ENCODE assay signal across 9 cellular contexts in the genomic region with DNA sequence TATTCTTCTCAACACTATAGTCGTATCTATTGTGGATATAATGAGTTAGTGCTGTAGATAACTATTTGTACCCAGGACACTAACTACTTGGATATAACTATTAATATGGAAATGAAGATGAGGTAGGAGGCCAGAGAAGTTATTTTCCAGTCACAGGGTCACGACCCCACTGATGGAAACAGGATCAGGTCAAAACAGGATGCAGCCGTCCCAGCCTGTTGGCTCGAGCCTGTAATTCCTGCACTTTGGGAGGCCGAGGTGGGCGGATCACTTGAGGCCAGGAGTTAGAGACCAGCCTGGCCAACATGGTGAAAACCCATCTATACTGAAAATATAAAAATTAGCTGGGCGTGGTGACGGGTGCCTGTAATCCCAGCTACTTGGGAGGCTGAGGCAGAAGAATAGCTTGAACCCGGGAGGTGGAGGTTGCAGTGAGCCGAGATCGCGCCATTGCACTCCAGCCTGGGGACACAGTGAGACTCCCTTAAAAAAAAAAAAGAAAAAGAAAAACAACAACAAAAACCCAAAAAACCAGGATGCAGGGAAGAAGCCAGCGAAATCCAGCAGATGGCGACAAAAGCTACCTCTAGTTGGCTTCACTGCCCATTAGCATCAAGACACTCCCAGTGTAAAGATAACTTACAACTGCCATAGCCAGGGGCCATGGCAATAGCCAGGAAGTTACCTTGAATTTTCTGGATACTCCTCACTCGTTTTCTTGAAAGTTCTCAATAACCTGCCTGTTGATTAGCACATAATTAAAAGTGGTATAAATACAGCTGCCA. TPM values are rescaled to one million over a fixed set of nuclear protein-coding genes. Genes with fewer than 3 reads are reported as not detected.
DNase-seq lines count a peak whose midpoint lies in the region; ATAC-seq and TF ChIP-seq lines count a peak whose summit lies in the region.
"Had no signal": no experiment of that assay in that cellular context is flagged by ENCODE, and none has a peak within 500 bp of the region (broad histone marks: within the 10 kb centered on the region; RNA-seq: fewer than 3 reads in every experiment).

No MANE protein-coding gene starts in this region.

- no peak overlapping the region for H3K27ac ChIP-seq in WERI-Rb-1
- H3K27ac ChIP-seq in left lung: no peak overlapping the region
- no peak overlapping the region for H3K27ac ChIP-seq in right atrium auricular region

- H3K4me1 ChIP-seq in left lung (no peaks in the 10 kb centered on the region), right atrium auricular region (no peaks in the 10 kb centered on the region)

- H3K27me3 ChIP-seq in WERI-Rb-1 (ENCODE audit: insufficient read depth, low read depth, severe bottlenecking) (no peaks in the 10 kb centered on the region), left lung (peaks cover 0 to 3% of the 10 kb centered on the region in 2 donors), right atrium auricular region (no peaks in the 10 kb centered on the region)

- peak; percentile 65 for ATAC-seq in left lung
- ATAC-seq in GM18873 (IDR thresholded peaks at IDR 0.05; ENCODE audit: low FRiP score, unreplicated experiment): no peak
- no peak for ATAC-seq in HG02970 (IDR thresholded peaks at IDR 0.05; ENCODE audit: low FRiP score, unreplicated experiment)
- ATAC-seq: activated naive CD4-positive, alpha-beta T cell treated with anti-CD3 and anti-CD28 coated beads, Interleukin-2, amount 50 U/mL, for 72 hours had no signal

- peaks cover 2% of the 10 kb centered on the region for H3K9me3 ChIP-seq in WERI-Rb-1 (ENCODE audit: severe bottlenecking)
- H3K9me3 ChIP-seq in left lung: no peaks in the 10 kb centered on the region
- H3K9me3 ChIP-seq in right atrium auricular region: no peaks in the 10 kb centered on the region

- peak; percentile 68 for TF ChIP-seq CTCF in WERI-Rb-1 (IDR thresholded peaks at IDR 0.05; ENCODE audit: low read depth, low read length)
- peak; percentile 39 to 41 for TF ChIP-seq CTCF in left lung (IDR thresholded peaks at IDR 0.05)
- peak in 1 of 2 donors; percentile 55 for TF ChIP-seq CTCF in right atrium auricular region (IDR thresholded peaks at IDR 0.05)

- intact Hi-C loops in left lung (cut with DNase I): no loop called here

- H3K36me3 ChIP-seq in WERI-Rb-1 (no peaks in the 10 kb centered on the region), left lung (no peaks in the 10 kb centered on the region), right atrium auricular region (no peaks in the 10 kb centered on the region)

- no peak overlapping the region for H3K4me3 ChIP-seq in WERI-Rb-1 (ENCODE audit: low read depth, low read length)
- no peak overlapping the region for H3K4me3 ChIP-seq in left lung
- H3K4me3 ChIP-seq in right atrium auricular region: no peak overlapping the region

- DNase-seq in activated CD4-positive, alpha-beta T cell treated with anti-CD3 and anti-CD28 coated beads for 48 hours: peak; percentile 25
- DNase-seq in activated CD4-positive, alpha-beta T cell treated with anti-CD3 and anti-CD28 coated beads for 1 hour: no peak
- DNase-seq in LoVo (ENCODE audit: low spot score) (peak; percentile 20), WERI-Rb-1 (peak; percentile 33), left lung (no peak), right atrium auricular region (ENCODE audit: low spot score) (no peak)

RNA-seq across cellular contexts. Expression of gene NKAP, which starts 37.9 kb away (rescaled TPM):
- total RNA-seq in left lung (1 to 10 TPM; 6.6 to 6.9 TPM), right atrium auricular region (1 to 10 TPM; 3.5 to 5.3 TPM)

Comparison
In these comparisons a context has a peak if more than half of its experiments do, and no peak if none do; other contexts are left out.
1. DNase-seq: peak in activated CD4-positive, alpha-beta T cell treated with anti-CD3 and anti-CD28 coated beads for 48 hours (single experiment), LoVo (single experiment) and WERI-Rb-1 (single experiment); none in activated CD4-positive, alpha-beta T cell treated with anti-CD3 and anti-CD28 coated beads for 1 hour (single experiment), left lung (0 of 2) and right atrium auricular region (single experiment).